In the genomic region with DNA sequence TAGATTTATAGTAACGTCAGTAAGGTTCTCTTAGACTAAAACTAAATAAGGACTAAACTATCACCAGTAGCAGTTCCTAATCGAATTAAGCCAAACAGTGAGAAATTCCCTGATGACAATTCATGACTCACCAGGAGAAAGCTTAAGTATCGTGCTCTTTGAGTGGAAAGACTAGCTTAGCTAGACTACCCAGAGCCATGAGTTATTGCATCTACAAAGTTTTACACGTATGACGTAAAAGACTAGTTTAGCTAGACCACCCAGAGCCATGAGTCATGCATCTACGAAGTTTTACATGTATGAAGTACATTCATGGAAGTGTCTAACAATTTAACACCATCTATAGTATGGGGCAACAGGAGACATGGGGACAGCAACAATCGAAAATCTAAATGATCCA, we compare ENCODE assay signal across 10 cellular contexts. TPM values are rescaled to one million over a fixed set of nuclear protein-coding genes. Genes with fewer than 3 reads are reported as not detected.
A peak's percentile ranks its signal among the peaks of the same experiment; 100 is the strongest.
DNase-seq lines count a peak whose midpoint lies in the region; ATAC-seq and TF ChIP-seq lines count a peak whose summit lies in the region.
"Had no signal": no experiment of that assay in that cellular context is flagged by ENCODE, and none has a peak within 500 bp of the region (broad histone marks: within the 10 kb centered on the region; RNA-seq: fewer than 3 reads in every experiment).

No MANE protein-coding gene starts in this region.

- POLR2A ChIA-PET in HCT116 (lab: Charles Lee), result no interaction called here

- no peaks in the 10 kb centered on the region for H3K9me3 ChIP-seq in HCT116 (ENCODE audit: control insufficient read depth in 1 of 2, insufficient read depth in 1 of 2, low read depth in 1 of 2, low read length in 2 of 2)
- peaks cover 2% of the 10 kb centered on the region for H3K9me3 ChIP-seq in adipocyte (ENCODE audit: control insufficient read depth, low read length)

- H3K9me2 ChIP-seq in HCT116 (ENCODE audit: insufficient read depth), result no peaks in the 10 kb centered on the region

- DNase-seq in A172 (ENCODE audit: low spot score), result peak; percentile 95
- DNase-seq in HCT116 (ENCODE audit: low read depth, low spot score), result peak; percentile 93
- peak; percentile 57 for DNase-seq in adipocyte (ENCODE audit: low read depth)
- peak; percentile 60 for DNase-seq in hepatic stellate cell (ENCODE audit: low spot score)
- no peak for DNase-seq in effector CD8-positive, alpha-beta T cell (lab: John Stamatoyannopoulos, UW)
- DNase-seq in NCI-H524 (lab: John Stamatoyannopoulos, UW), result no peak
- DNase-seq in cerebellar cortex (ENCODE audit: low spot score), result no peak
- no peak for DNase-seq in lower leg skin (ENCODE audit: low spot score in 2 of 2)
- DNase-seq: stimulated activated CD4-positive, alpha-beta T cell treated with anti-CD3 and anti-CD28 coated beads, Interleukin-1b, Interleukin-23, amount 100 ng/mL, for 48 hours had no signal

- H3K4me1 ChIP-seq in HCT116 (ENCODE audit: control insufficient read depth in 1 of 2, insufficient read depth in 2 of 2, low read length in 2 of 2) (peaks cover 41 to 79% of the 10 kb centered on the region in 2 experiments), adipocyte (ENCODE audit: control insufficient read depth, insufficient read depth, low read length) (peaks cover 25% of the 10 kb centered on the region)

- peak; percentile 76 for ATAC-seq in HCT116

- TF ChIP-seq CTCF in HCT116 (IDR thresholded peaks at IDR 0.05 in 2 of 3, conservative IDR thresholded peaks at IDR 0.05 in 1 of 3; ENCODE audit: borderline replicate concordance in 1 of 3, insufficient read depth in 1 of 3, low read depth in 2 of 3, low read length in 2 of 3), result no peak
- TF ChIP-seq CTCF in lower leg skin (IDR thresholded peaks at IDR 0.05), result no peak

- CTCF ChIA-PET in HCT116 (lab: Charles Lee), result interaction anchor here (1.4 kb wide), 1 partner anchor 12 kb away, joined by 3 read pairs; no protein-coding TSS in a partner anchor

- H3K27me3 ChIP-seq in HCT116 (ENCODE audit: insufficient read depth, low read length) (no peaks in the 10 kb centered on the region), adipocyte (replicated peaks; ENCODE audit: control insufficient read depth, insufficient read depth, low read length) (no peaks in the 10 kb centered on the region)

- H3K27ac ChIP-seq in HCT116 (ENCODE audit: low read depth, low read length), result peak overlapping the region; percentile 11; the same call in 1 of the 2 replicates

- no peak for TF ChIP-seq RAD21 in HCT116 (IDR thresholded peaks at IDR 0.05; ENCODE audit: low read depth)

- no TSS peak for BruUV-seq in HCT116 (replicated peaks; lab: Mats Ljungman, UMichigan)

- H3K4me2 ChIP-seq in HCT116 (ENCODE audit: low read length), result peak overlapping the region; percentile 59

- WGBS in lower leg skin, 2 donors, result 25 to 36% methylated on average over 7 of the region's 7 CpGs

- H3K36me3 ChIP-seq in HCT116 (ENCODE audit: control insufficient read depth in 1 of 2, insufficient read depth in 2 of 2, low read length in 2 of 2), result no peaks in the 10 kb centered on the region
- H3K36me3 ChIP-seq in adipocyte (ENCODE audit: control insufficient read depth, insufficient read depth, low read length, severe bottlenecking), result no peaks in the 10 kb centered on the region

- H4K20me1 ChIP-seq in HCT116 (ENCODE audit: insufficient read depth), result peaks cover 25% of the 10 kb centered on the region; the same call in 1 of the 2 replicates

- peaks cover 99% of the 10 kb centered on the region for H3K79me2 ChIP-seq in HCT116 (ENCODE audit: insufficient read depth, low read length)

- RAD21 ChIA-PET in HCT116 (lab: Charles Lee; ENCODE audit: low non-redundant PET in 1 of 2, low total read pairs in 2 of 2, uncharacterized antibody in 2 of 2, unreplicated experiment in 2 of 2), result no interaction called here

- no peak overlapping the region for H2AFZ ChIP-seq in HCT116 (ENCODE audit: low read depth, low read length, poor library complexity, severe bottlenecking)

- H3K9ac ChIP-seq in HCT116 (ENCODE audit: low read length) (peak overlapping the region; percentile 35), adipocyte (ENCODE audit: low read length) (no peak overlapping the region)

- H3K4me3 ChIP-seq in HCT116 (replicated peaks in 1 of 2; ENCODE audit: low read depth in 1 of 2, low read length in 2 of 2), result peak overlapping the region in 1 of 2 experiments; percentile 1; a peak in 1 of 4 replicates
- no peak overlapping the region for H3K4me3 ChIP-seq in adipocyte (ENCODE audit: low read length)
- no peak overlapping the region for H3K4me3 ChIP-seq in lower leg skin (ENCODE audit: low read depth, poor library complexity, severe bottlenecking)
- H3K4me3 ChIP-seq: lung had no signal

- TF ChIP-seq POLR2A in HCT116 (IDR thresholded peaks at IDR 0.05; ENCODE audit: borderline replicate concordance, extremely low read depth, insufficient read depth, insufficient read length), result no peak
- TF ChIP-seq POLR2A in lower leg skin (IDR thresholded peaks at IDR 0.05), result no peak

- intact Hi-C loops in HCT116 (cut with micrococcal nuclease), result no loop called here
- intact Hi-C loops in lower leg skin (cut with DNase I; ENCODE audit: low total_unique reads), result no loop called here

TF ChIP-seq in HCT116, 20 proteins besides CTCF, POLR2A, EP300 and RAD21:
- peak; percentile 86 for TF ChIP-seq JUND (IDR thresholded peaks at IDR 0.05)
- no peak for TF ChIP-seq ELF1 (IDR thresholded peaks at IDR 0.05; ENCODE audit: borderline replicate concordance, low read depth)
- TF ChIP-seq SRF (IDR thresholded peaks at IDR 0.05; ENCODE audit: low read depth), result no peak
- peak; percentile 81 for TF ChIP-seq SP1 (IDR thresholded peaks at IDR 0.05; ENCODE audit: low read depth)
- no peak for TF ChIP-seq YY1 (IDR thresholded peaks at IDR 0.05; ENCODE audit: extremely low read depth, insufficient replicate concordance, low read depth, low read length)
- TF ChIP-seq, protein P1, sequence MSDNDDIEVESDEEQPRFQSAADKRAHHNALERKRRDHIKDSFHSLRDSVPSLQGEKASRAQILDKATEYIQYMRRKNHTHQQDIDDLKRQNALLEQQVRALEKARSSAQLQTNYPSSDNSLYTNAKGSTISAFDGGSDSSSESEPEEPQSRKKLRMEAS (IDR thresholded peaks at IDR 0.05), result peak; percentile 63
- peak; percentile 57; the same call in 1 of the 2 replicates for TF ChIP-seq SIN3A (IDR thresholded peaks at IDR 0.05; ENCODE audit: low read depth)
- no peak for TF ChIP-seq TCF7L2 (IDR thresholded peaks at IDR 0.05; ENCODE audit: borderline replicate concordance, extremely low read depth, insufficient read depth, insufficient read length)
- TF ChIP-seq FOSL1 (IDR thresholded peaks at IDR 0.05; ENCODE audit: low read depth), result peak; percentile 90
- TF ChIP-seq EZH2phosphoT487 (IDR thresholded peaks at IDR 0.05; ENCODE audit: borderline replicate concordance), result no peak
- TF ChIP-seq ZFX (IDR thresholded peaks at IDR 0.05), result no peak
- TF ChIP-seq, protein P2, sequence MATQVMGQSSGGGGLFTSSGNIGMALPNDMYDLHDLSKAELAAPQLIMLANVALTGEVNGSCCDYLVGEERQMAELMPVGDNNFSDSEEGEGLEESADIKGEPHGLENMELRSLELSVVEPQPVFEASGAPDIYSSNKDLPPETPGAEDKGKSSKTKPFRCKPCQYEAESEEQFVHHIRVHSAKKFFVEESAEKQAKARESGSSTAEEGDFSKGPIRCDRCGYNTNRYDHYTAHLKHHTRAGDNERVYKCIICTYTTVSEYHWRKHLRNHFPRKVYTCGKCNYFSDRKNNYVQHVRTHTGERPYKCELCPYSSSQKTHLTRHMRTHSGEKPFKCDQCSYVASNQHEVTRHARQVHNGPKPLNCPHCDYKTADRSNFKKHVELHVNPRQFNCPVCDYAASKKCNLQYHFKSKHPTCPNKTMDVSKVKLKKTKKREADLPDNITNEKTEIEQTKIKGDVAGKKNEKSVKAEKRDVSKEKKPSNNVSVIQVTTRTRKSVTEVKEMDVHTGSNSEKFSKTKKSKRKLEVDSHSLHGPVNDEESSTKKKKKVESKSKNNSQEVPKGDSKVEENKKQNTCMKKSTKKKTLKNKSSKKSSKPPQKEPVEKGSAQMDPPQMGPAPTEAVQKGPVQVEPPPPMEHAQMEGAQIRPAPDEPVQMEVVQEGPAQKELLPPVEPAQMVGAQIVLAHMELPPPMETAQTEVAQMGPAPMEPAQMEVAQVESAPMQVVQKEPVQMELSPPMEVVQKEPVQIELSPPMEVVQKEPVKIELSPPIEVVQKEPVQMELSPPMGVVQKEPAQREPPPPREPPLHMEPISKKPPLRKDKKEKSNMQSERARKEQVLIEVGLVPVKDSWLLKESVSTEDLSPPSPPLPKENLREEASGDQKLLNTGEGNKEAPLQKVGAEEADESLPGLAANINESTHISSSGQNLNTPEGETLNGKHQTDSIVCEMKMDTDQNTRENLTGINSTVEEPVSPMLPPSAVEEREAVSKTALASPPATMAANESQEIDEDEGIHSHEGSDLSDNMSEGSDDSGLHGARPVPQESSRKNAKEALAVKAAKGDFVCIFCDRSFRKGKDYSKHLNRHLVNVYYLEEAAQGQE (IDR thresholded peaks at IDR 0.05; ENCODE audit: low read depth), result no peak
- TF ChIP-seq POLR2AphosphoS5 (IDR thresholded peaks at IDR 0.05; ENCODE audit: low read depth, low read length), result no peak
- no peak for TF ChIP-seq EGR1 (IDR thresholded peaks at IDR 0.05; ENCODE audit: low read depth)
- peak; percentile 77; the same call in 1 of the 2 replicates for TF ChIP-seq CBX3 (IDR thresholded peaks at IDR 0.05; ENCODE audit: low read depth)
- TF ChIP-seq, protein P3, sequence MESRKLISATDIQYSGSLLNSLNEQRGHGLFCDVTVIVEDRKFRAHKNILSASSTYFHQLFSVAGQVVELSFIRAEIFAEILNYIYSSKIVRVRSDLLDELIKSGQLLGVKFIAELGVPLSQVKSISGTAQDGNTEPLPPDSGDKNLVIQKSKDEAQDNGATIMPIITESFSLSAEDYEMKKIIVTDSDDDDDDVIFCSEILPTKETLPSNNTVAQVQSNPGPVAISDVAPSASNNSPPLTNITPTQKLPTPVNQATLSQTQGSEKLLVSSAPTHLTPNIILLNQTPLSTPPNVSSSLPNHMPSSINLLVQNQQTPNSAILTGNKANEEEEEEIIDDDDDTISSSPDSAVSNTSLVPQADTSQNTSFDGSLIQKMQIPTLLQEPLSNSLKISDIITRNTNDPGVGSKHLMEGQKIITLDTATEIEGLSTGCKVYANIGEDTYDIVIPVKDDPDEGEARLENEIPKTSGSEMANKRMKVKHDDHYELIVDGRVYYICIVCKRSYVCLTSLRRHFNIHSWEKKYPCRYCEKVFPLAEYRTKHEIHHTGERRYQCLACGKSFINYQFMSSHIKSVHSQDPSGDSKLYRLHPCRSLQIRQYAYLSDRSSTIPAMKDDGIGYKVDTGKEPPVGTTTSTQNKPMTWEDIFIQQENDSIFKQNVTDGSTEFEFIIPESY (IDR thresholded peaks at IDR 0.05; ENCODE audit: extremely low read depth, insufficient replicate concordance, low read length), result no peak
- TF ChIP-seq CEBPB (IDR thresholded peaks at IDR 0.05; ENCODE audit: low read depth), result peak; percentile 52; the same call in 1 of the 2 replicates

RNA-seq across cellular contexts. Expression of a gene that starts 36.6 kb away (rescaled TPM):
- 76.8 and 79.0 TPM in 2 replicates for total RNA-seq in A172 (2014; rRNA removed; shearing (Covaris generic))
- 80.6 TPM for total RNA-seq in HCT116 (2021; ENCODE audit: unreplicated experiment)
- 21.9 and 29.5 TPM in 2 replicates for polyA plus RNA-seq in HCT116 (2012)
- 10 to 100 TPM; 72.3 to 84.3 (median 78.5) TPM for total RNA-seq in lower leg skin

Comparison
In these comparisons a context has a peak if more than half of its experiments do, and no peak if none do; other contexts are left out.
1. DNase-seq: peak in A172 (single experiment), HCT116 (single experiment), adipocyte (single experiment) and hepatic stellate cell (single experiment); none in effector CD8-positive, alpha-beta T cell (single experiment), NCI-H524 (0 of 2), cerebellar cortex (single experiment) and lower leg skin (0 of 2).